Comparison of ENCODE assay signal across 1 cellular context in the genomic region with DNA sequence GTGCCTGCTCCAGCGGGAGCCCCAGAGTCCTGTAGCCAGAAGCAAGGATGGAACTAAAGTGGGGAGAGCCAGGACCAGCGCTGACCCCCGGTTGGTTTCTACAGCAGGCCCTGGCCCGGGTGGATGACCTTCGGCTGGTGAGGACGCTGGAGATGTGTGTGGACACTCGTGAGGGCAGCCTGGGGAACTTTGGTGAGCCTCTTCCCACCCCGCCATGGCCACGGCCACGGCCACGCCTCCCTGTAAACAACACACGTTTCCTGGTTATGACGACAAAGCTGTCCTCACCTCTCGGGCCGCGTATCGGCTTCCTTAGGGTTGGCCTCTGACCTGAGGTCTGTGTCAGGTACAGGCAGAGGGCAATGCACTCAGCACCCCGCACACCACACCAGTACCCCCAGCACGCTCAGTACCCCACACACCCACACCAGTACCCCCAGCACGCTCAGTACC.
TF ChIP-seq lines count a peak whose summit lies in the region.

No MANE protein-coding gene starts in this region.

TF ChIP-seq in K562, 482 proteins besides CTCF, POLR2A, EP300 and RAD21:
- TF ChIP-seq MCM3 (IDR thresholded peaks at IDR 0.05) (no peak), ASH1L (IDR thresholded peaks at IDR 0.05; ENCODE audit: borderline replicate concordance, low read depth, partially characterized antibody) (no peak), ZNF174 (CRISPR knock-in tag; IDR thresholded peaks at IDR 0.05) (no peak), ZBTB33 (CRISPR knock-in tag; IDR thresholded peaks at IDR 0.05) (peak; percentile 78), SIRT6 (IDR thresholded peaks at IDR 0.05; ENCODE audit: low read depth, low read length) (no peak)
